20 cellular contexts compared by ENCODE assay signal in the genomic region with DNA sequence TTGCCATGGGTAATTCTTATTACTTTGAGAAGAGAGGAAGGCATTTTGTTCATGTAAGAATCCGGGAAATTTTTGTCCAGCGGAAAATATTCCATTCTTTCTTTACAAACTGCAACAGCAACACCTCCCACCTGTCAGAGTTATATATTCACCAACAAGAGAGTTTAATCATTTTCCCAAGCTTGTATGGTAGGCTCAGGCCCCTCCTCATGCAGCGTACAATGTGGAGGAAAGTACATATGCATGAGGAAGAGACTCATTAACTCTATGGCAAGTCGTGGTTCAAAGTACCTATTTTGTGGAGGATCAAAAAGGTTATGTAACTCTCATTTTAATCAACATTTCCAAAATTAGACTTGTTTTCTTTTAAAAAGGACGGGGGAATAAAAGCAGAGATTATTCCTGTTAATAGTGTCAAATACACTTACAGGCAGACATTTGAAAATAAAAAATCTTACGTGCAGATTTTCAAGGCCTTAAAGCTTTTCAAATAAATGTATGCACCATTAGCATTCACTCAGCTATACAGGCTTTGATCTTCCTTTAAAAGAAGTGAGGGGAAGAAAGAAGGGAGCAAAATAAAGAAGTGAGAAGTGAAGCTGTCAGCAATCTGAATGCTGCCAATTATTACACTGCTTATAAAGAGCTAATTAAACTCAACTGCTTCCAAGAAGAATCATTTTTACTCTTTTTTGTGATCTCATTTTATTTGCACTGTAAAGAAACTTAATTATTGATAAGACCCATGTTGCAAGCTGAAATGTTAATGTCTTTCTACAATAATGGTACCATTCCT.
"Had no signal": no experiment of that assay in that cellular context is flagged by ENCODE, and none has a peak within 500 bp of the region (broad histone marks: within the 10 kb centered on the region; RNA-seq: fewer than 3 reads in every experiment).

No MANE protein-coding gene starts in this region.

- H3K27ac Mint-ChIP-seq: activated naive CD4-positive, alpha-beta T cell treated with anti-CD3 and anti-CD28 coated beads, Interleukin-2, amount 50 U/mL, for 72 hours; naive thymus-derived CD8-positive, alpha-beta T cell; T-helper 1 cell treated with Interleukin-12 subunit alpha and Interleukin-12 subunit beta and Interleukin-4 antibody, amounts not matched to agents 30 μg/mL and 1 μg/mL, for 36 hours had no signal

- H3K9me3 ChIP-seq: mucosa of descending colon, psoas muscle, suprapubic skin, upper lobe of left lung had no signal

- H3K27me3 ChIP-seq: dorsolateral prefrontal cortex, suprapubic skin, upper lobe of left lung had no signal

- H3K9me3 Mint-ChIP-seq: T-helper 1 cell treated with Interleukin-12 subunit alpha and Interleukin-12 subunit beta and Interleukin-4 antibody, amounts not matched to agents 30 μg/mL and 1 μg/mL, for 36 hours had no signal

- H3K36me3 ChIP-seq: suprapubic skin, upper lobe of left lung had no signal

- H3K36me3 Mint-ChIP-seq: activated naive CD4-positive, alpha-beta T cell treated with anti-CD3 and anti-CD28 coated beads, Interleukin-2, amount 50 U/mL, for 72 hours; naive thymus-derived CD8-positive, alpha-beta T cell had no signal

- H3K4me1 Mint-ChIP-seq: naive thymus-derived CD8-positive, alpha-beta T cell had no signal

- H3K27me3 Mint-ChIP-seq: naive thymus-derived CD8-positive, alpha-beta T cell had no signal

- H3K4me1 ChIP-seq: psoas muscle, suprapubic skin, upper lobe of left lung had no signal

- H3K4me3 ChIP-seq: dorsolateral prefrontal cortex, mucosa of descending colon, psoas muscle, SK-N-MC, suprapubic skin, upper lobe of left lung had no signal

- H3K4me3 Mint-ChIP-seq: naive thymus-derived CD8-positive, alpha-beta T cell; T-helper 1 cell treated with Interleukin-12 subunit alpha and Interleukin-12 subunit beta and Interleukin-4 antibody, amounts not matched to agents 30 μg/mL and 1 μg/mL, for 36 hours had no signal

- H3K27ac ChIP-seq: dorsolateral prefrontal cortex, psoas muscle, SK-N-MC, suprapubic skin had no signal

- ATAC-seq: activated naive CD4-positive, alpha-beta T cell treated with anti-CD3 and anti-CD28 coated beads, Interleukin-2, amount 50 U/mL, for 72 hours; mucosa of descending colon; naive thymus-derived CD8-positive, alpha-beta T cell; psoas muscle; stimulated activated naive CD8-positive, alpha-beta T cell treated with anti-CD3 and anti-CD28 coated beads, Interleukin-15, Interleukin-2, amounts not matched to agents 100 U/mL and 50 U/mL, for 24 hours had no signal

- DNase-seq: activated CD4-positive, alpha-beta T cell treated with anti-CD3 and anti-CD28 coated beads, Interleukin-2, amount 50 U/mL, for 1 hour; activated CD4-positive, CD25-positive, alpha-beta regulatory T cell; activated T-cell treated with anti-CD3 and anti-CD28 coated beads for 4 hours; amygdala; dorsolateral prefrontal cortex; foreskin melanocyte; head of caudate nucleus; mucosa of descending colon; naive thymus-derived CD8-positive, alpha-beta T cell; psoas muscle; stimulated activated CD4-positive, alpha-beta T cell treated with anti-CD3 and anti-CD28 coated beads, Interleukin-2, amount 100 ng/mL, for 48 hours; stimulated activated naive CD8-positive, alpha-beta T cell treated with anti-CD3 and anti-CD28 coated beads, Interleukin-15, Interleukin-2, amounts not matched to agents 100 U/mL and 50 U/mL, for 24 hours; upper lobe of left lung had no signal

- FAIRE-seq: bronchial epithelial cell, keratinocyte, TTC549 had no signal
